In genomic region chr4:56668267-56668666, GRCh38 we compare ENCODE assay signal across 11 cellular contexts. TPM values are rescaled to one million over a fixed set of nuclear protein-coding genes. Genes with fewer than 3 reads are reported as not detected.
DNase-seq lines count a peak whose midpoint lies in the region; TF ChIP-seq lines count a peak whose summit lies in the region.
"Had no signal": no experiment of that assay in that cellular context is flagged by ENCODE, and none has a peak within 500 bp of the region (broad histone marks: within the 10 kb centered on the region; RNA-seq: fewer than 3 reads in every experiment).

No MANE protein-coding gene starts in this region.

- peaks cover 69% of the 10 kb centered on the region for H3K27me3 Mint-ChIP-seq in endodermal cell (ENCODE audit: insufficient read depth)
- peaks cover 8% of the 10 kb centered on the region for H3K27me3 Mint-ChIP-seq in type B pancreatic cell

- H3K4me1 ChIP-seq in cardiac muscle cell (ENCODE audit: low read depth) = no peaks in the 10 kb centered on the region
- H3K4me1 ChIP-seq in right atrium auricular region = no peaks in the 10 kb centered on the region
- no peaks in the 10 kb centered on the region for H3K4me1 ChIP-seq in MM.1S (ENCODE audit: low read length)
- H3K4me1 ChIP-seq in endodermal cell (ENCODE audit: control insufficient read depth, insufficient read depth, low read length) = no peaks in the 10 kb centered on the region
- H3K4me1 ChIP-seq: gastrocnemius medialis had no signal

- 87 to 91% methylated on average over 4 of the region's 4 CpGs for WGBS in endodermal cell (ENCODE audit: insufficient coverage in 1 of 2, insufficient read length in 1 of 2), 2 experiments

- no peaks in the 10 kb centered on the region for H3F3A ChIP-seq in MM.1S (ENCODE audit: insufficient read depth, low read length)

- TF ChIP-seq CTCF in cardiac muscle cell (IDR thresholded peaks at IDR 0.05; ENCODE audit: low read depth, low read length) = peak; percentile 38
- TF ChIP-seq CTCF in right atrium auricular region (IDR thresholded peaks at IDR 0.05) = no peak
- peak; percentile 62 for TF ChIP-seq CTCF in MM.1S (IDR thresholded peaks at IDR 0.05; ENCODE audit: low read length)
- TF ChIP-seq CTCF in endodermal cell (conservative IDR thresholded peaks at IDR 0.05) = peak; percentile 89
- TF ChIP-seq CTCF in type B pancreatic cell (conservative IDR thresholded peaks at IDR 0.05) = peak; percentile 57

- H2AFZ ChIP-seq in MM.1S (ENCODE audit: low read length) = no peak overlapping the region

- H3K36me3 Mint-ChIP-seq in endodermal cell (ENCODE audit: low read depth) (no peaks in the 10 kb centered on the region), type B pancreatic cell (no peaks in the 10 kb centered on the region)

- H3K27ac Mint-ChIP-seq in endodermal cell = no peak overlapping the region
- H3K27ac Mint-ChIP-seq in type B pancreatic cell = no peak overlapping the region
- H3K27ac Mint-ChIP-seq: activated B cell treated with CpG ODN at 0.5 μM for 24 hours, nephron had no signal

- no peaks in the 10 kb centered on the region for H3K9me3 ChIP-seq in cardiac muscle cell (ENCODE audit: low read depth)
- H3K9me3 ChIP-seq in right atrium auricular region = no peaks in the 10 kb centered on the region
- no peaks in the 10 kb centered on the region for H3K9me3 ChIP-seq in MM.1S (replicated peaks; ENCODE audit: insufficient read depth, low read length)
- no peaks in the 10 kb centered on the region for H3K9me3 ChIP-seq in endodermal cell (ENCODE audit: control insufficient read depth, low read length)
- H3K9me3 ChIP-seq: gastrocnemius medialis had no signal

- no peaks in the 10 kb centered on the region for H4K20me1 ChIP-seq in MM.1S (ENCODE audit: insufficient read depth, low read length)

- no peak overlapping the region for H3K27ac ChIP-seq in cardiac muscle cell
- H3K27ac ChIP-seq in right atrium auricular region = no peak overlapping the region
- H3K27ac ChIP-seq in MM.1S (ENCODE audit: low read length) = no peak overlapping the region
- no peak overlapping the region for H3K27ac ChIP-seq in endodermal cell (ENCODE audit: low read depth, low read length)
- H3K27ac ChIP-seq: gastrocnemius medialis had no signal

- no peaks in the 10 kb centered on the region for H3K9me3 Mint-ChIP-seq in endodermal cell
- H3K9me3 Mint-ChIP-seq in type B pancreatic cell = peaks cover 4% of the 10 kb centered on the region
- H3K9me3 Mint-ChIP-seq: nephron had no signal

- H3K79me2 ChIP-seq in MM.1S (ENCODE audit: low read length) = no peaks in the 10 kb centered on the region

- no peak overlapping the region for H3K9ac ChIP-seq in MM.1S (ENCODE audit: low read length)
- H3K9ac ChIP-seq in endodermal cell (ENCODE audit: extremely low read depth, low read length, poor library complexity, severe bottlenecking) = no peak overlapping the region

- H3K4me3 Mint-ChIP-seq in endodermal cell = no peak overlapping the region
- H3K4me3 Mint-ChIP-seq in type B pancreatic cell = no peak overlapping the region
- H3K4me3 Mint-ChIP-seq: activated B cell treated with CpG ODN at 0.5 μM for 24 hours, nephron had no signal

- H3K27me3 ChIP-seq in cardiac muscle cell (peaks cover 15% of the 10 kb centered on the region), right atrium auricular region (no peaks in the 10 kb centered on the region), MM.1S (replicated peaks; ENCODE audit: insufficient read depth, low read length) (no peaks in the 10 kb centered on the region), endodermal cell (ENCODE audit: control insufficient read depth, insufficient read depth, low read length, poor library complexity, severe bottlenecking) (peaks cover 4% of the 10 kb centered on the region)
- H3K27me3 ChIP-seq: gastrocnemius medialis had no signal

- peaks cover 2% of the 10 kb centered on the region for H3K4me1 Mint-ChIP-seq in endodermal cell
- no peaks in the 10 kb centered on the region for H3K4me1 Mint-ChIP-seq in type B pancreatic cell (ENCODE audit: unreplicated experiment)
- H3K4me1 Mint-ChIP-seq: activated B cell treated with CpG ODN at 0.5 μM for 24 hours, nephron had no signal

- H3K4me3 ChIP-seq in cardiac muscle cell (no peak overlapping the region), right atrium auricular region (no peak overlapping the region), MM.1S (ENCODE audit: low read length) (no peak overlapping the region), endodermal cell (ENCODE audit: low read length) (no peak overlapping the region)
- H3K4me3 ChIP-seq: gastrocnemius medialis had no signal

- H3K9me2 ChIP-seq in MM.1S (replicated peaks; ENCODE audit: insufficient read depth, low read length) = no peaks in the 10 kb centered on the region

- no peaks in the 10 kb centered on the region for H3K36me3 ChIP-seq in cardiac muscle cell
- H3K36me3 ChIP-seq in right atrium auricular region = no peaks in the 10 kb centered on the region
- H3K36me3 ChIP-seq in MM.1S (replicated peaks; ENCODE audit: insufficient read depth, low read length) = no peaks in the 10 kb centered on the region
- no peaks in the 10 kb centered on the region for H3K36me3 ChIP-seq in endodermal cell (ENCODE audit: control insufficient read depth, insufficient read depth, low read length)

- no peak overlapping the region for H3K4me2 ChIP-seq in MM.1S (ENCODE audit: low read depth, low read length)

- DNase-seq in cardiac muscle cell (ENCODE audit: low read depth in 1 of 2, low spot score in 1 of 2) = peak; percentile 31 to 47
- no peak for DNase-seq in right atrium auricular region (ENCODE audit: low spot score)
- peak; percentile 32 for DNase-seq in MM.1S
- DNase-seq in endodermal cell = peak; percentile 75
- no peak for DNase-seq in type B pancreatic cell (ENCODE audit: extremely low spot score, unreplicated experiment)
- DNase-seq in T1000 (lab: John Stamatoyannopoulos, UW) = no peak
- no peak for DNase-seq in cerebellar nuclear complex (lab: John Stamatoyannopoulos, UW)
- DNase-seq in stimulated activated CD4-positive, alpha-beta T cell treated with anti-CD3 and anti-CD28 coated beads, Interleukin-2, amount 100 ng/mL, for 48 hours = no peak
- DNase-seq: activated B cell treated with CpG ODN at 0.5 μM for 24 hours, gastrocnemius medialis had no signal

RNA-seq across cellular contexts. Expression of gene HOPX, which starts 12.8 kb away (rescaled TPM):
- total RNA-seq in cardiac muscle cell = 0.12 and 1.2 TPM in 2 replicates
- polyA plus RNA-seq in cardiac muscle cell = 1.4 and 2.6 TPM in 2 replicates
- 100 to 1,000 TPM in 1 of 2 donors, 1 to 10 TPM in 1; 7.8 to 203 TPM for total RNA-seq in right atrium auricular region
- not detected for total RNA-seq in endodermal cell
- polyA plus RNA-seq in endodermal cell (2013, experiment 1 of 2) = 0.78 TPM
- polyA plus RNA-seq in endodermal cell (2013, experiment 2 of 2) = 0.75 TPM
- total RNA-seq in type B pancreatic cell (ENCODE audit: low replicate concordance) = 42.1 and 136 TPM in 2 replicates

Comparison
In these comparisons a context has a peak if more than half of its experiments do, and no peak if none do; other contexts are left out.
1. DNase-seq: peak in cardiac muscle cell (2 of 2), MM.1S (single experiment) and endodermal cell (single experiment); none in right atrium auricular region (single experiment), type B pancreatic cell (single experiment), T1000 (single experiment), cerebellar nuclear complex (0 of 2) and stimulated activated CD4-positive, alpha-beta T cell treated with anti-CD3 and anti-CD28 coated beads, Interleukin-2, amount 100 ng/mL, for 48 hours (0 of 2).
2. CTCF ChIP-seq: peak in cardiac muscle cell (single experiment), MM.1S (single experiment), endodermal cell (single experiment) and type B pancreatic cell (single experiment); none in right atrium auricular region (0 of 2).